Comparison of ENCODE assay signal across 25 cellular contexts in genomic region chr5:88128813-88129212, GRCh38.
DNase-seq lines count a peak whose midpoint lies in the region; ATAC-seq, FAIRE-seq and TF ChIP-seq lines count a peak whose summit lies in the region.
"Had no signal": no experiment of that assay in that cellular context is flagged by ENCODE, and none has a peak within 500 bp of the region (broad histone marks: within the 10 kb centered on the region; RNA-seq: fewer than 3 reads in every experiment).

No MANE protein-coding gene starts in this region.

- H3K27me3 ChIP-seq in HepG2 (ENCODE audit: control insufficient read depth in 1 of 2, insufficient read depth in 2 of 2, low read length in 2 of 2) (no peaks in the 10 kb centered on the region), right lobe of liver (no peaks in the 10 kb centered on the region)
- H3K27me3 ChIP-seq: BE2C, BLaER1 had no signal

- POLR2A ChIA-PET in HepG2 (lab: Yijun Ruan, JAX), result interaction anchor here (1.0 kb wide), 1 partner anchor 12 kb away, joined by 4 read pairs; no protein-coding TSS in a partner anchor

- TF ChIP-seq RAD21 in HepG2 (CRISPR knock-in tag; IDR thresholded peaks at IDR 0.05), result no peak

- H3K36me3 ChIP-seq in HepG2 (replicated peaks in 1 of 2; ENCODE audit: control insufficient read depth in 1 of 2, insufficient read depth in 2 of 2, low read length in 2 of 2) (no peaks in the 10 kb centered on the region), right lobe of liver (no peaks in the 10 kb centered on the region)
- H3K36me3 ChIP-seq: BE2C, BLaER1 had no signal

- 1% methylated on average over 2 of the region's 2 CpGs for WGBS in HepG2 (ENCODE audit: low lambda C conversion rate)
- WGBS in right lobe of liver (ENCODE audit: insufficient coverage, low coverage, low lambda C conversion rate, missing lambda C conversion rate), result 37% methylated on average over 2 of the region's 2 CpGs

- CTCF ChIA-PET in HepG2 (lab: Yijun Ruan, JAX; ENCODE audit: low intra/inter-chr PET ratio, low total read pairs), result no interaction called here

- in situ Hi-C loops in HepG2 (cut with HindIII; ENCODE audit: extremely low pct_ligation_motif_present, low pct_unique_long_range_greater_than_20kb), result no loop called here

- FAIRE-seq in HepG2 (lab: Jason Lieb, UNC), result peak; percentile 34
- FAIRE-seq: GM12878, GM12892, GM18507, GM19239 had no signal

- peaks cover 48% of the 10 kb centered on the region for H3K4me1 ChIP-seq in HepG2 (ENCODE audit: insufficient read depth, low read length)
- H3K4me1 ChIP-seq in right lobe of liver, result peaks cover 0 to 33% (median 16%) of the 10 kb centered on the region in 4 donors
- H3K4me1 ChIP-seq: BE2C, BLaER1 had no signal

- H3K9me3 ChIP-seq in HepG2 (ENCODE audit: low read length), result no peaks in the 10 kb centered on the region
- H3K9me3 ChIP-seq in right lobe of liver, result no peaks in the 10 kb centered on the region
- H3K9me3 ChIP-seq: BE2C, BLaER1 had no signal

- TF ChIP-seq POLR2A in HepG2 (IDR thresholded peaks at IDR 0.05; ENCODE audit: insufficient read depth in 1 of 2, low read depth in 2 of 2, low read length in 2 of 2) (no peak), right lobe of liver (IDR thresholded peaks at IDR 0.05) (no peak)

- peak overlapping the region; percentile 59 for H3K27ac ChIP-seq in 22Rv1
- peak overlapping the region; percentile 56 for H3K27ac ChIP-seq in HepG2 (ENCODE audit: extremely low read length, insufficient read depth, low read length)
- no peak overlapping the region for H3K27ac ChIP-seq in right lobe of liver
- H3K27ac ChIP-seq: BLaER1 had no signal

- H4K20me1 ChIP-seq in HepG2 (ENCODE audit: insufficient read depth, low read length), result no peaks in the 10 kb centered on the region
- H4K20me1 ChIP-seq: BLaER1 had no signal

- intact Hi-C loops in HepG2 (cut with micrococcal nuclease; ENCODE audit: unreplicated experiment) (no loop called here), right lobe of liver (cut with DNase I) (no loop called here)

- TF ChIP-seq EP300 in HepG2 (IDR thresholded peaks at IDR 0.05; ENCODE audit: low read depth in 2 of 2, low read length in 2 of 2), result peak; percentile 44 to 88; a peak in 3 of 4 replicates
- no peak for TF ChIP-seq EP300 in HepG2 (CRISPR knock-in tag; IDR thresholded peaks at IDR 0.05; ENCODE audit: borderline replicate concordance)

- TF ChIP-seq CTCF in 22Rv1 (IDR thresholded peaks at IDR 0.05) (no peak), HepG2 (CRISPR knock-in tag; IDR thresholded peaks at IDR 0.05) (no peak), right lobe of liver (IDR thresholded peaks at IDR 0.05) (no peak)

- no TSS peak for BruUV-seq in HepG2 (replicated peaks; lab: Mats Ljungman, UMichigan)

- H3K4me3 ChIP-seq in HepG2 (replicated peaks in 1 of 3; ENCODE audit: insufficient read depth in 1 of 3, low read depth in 2 of 3, low read length in 3 of 3) (peak overlapping the region in 1 of 3 experiments; percentile 1; a peak in 1 of 6 replicates), right lobe of liver (no peak overlapping the region)
- H3K4me3 ChIP-seq: BLaER1, GM12878 had no signal

- DNase-seq in HepG2 (ENCODE audit: low spot score) (peak; percentile 56), right lobe of liver (no peak), NCI-H510A (lab: John Stamatoyannopoulos, UW) (no peak)
- DNase-seq: 8988T; ACHN; BE2C; C1 segment of cervical spinal cord; CD4-positive, alpha-beta memory T cell; CD4-positive, CD25-positive, alpha-beta regulatory T cell; CD8-positive, alpha-beta memory T cell; COR-L47; DMS 273 treated with DMSO at 0.1 percent for 48 hours; DMS153; DMS53; DMS79; DND-41; EL; GDM1 had no signal

- no peak overlapping the region for H2AFZ ChIP-seq in HepG2 (ENCODE audit: low read length)

- ATAC-seq in HepG2 (peak; percentile 89), right lobe of liver (peak; percentile 77 to 93 (median 84)), GM19035 (IDR thresholded peaks at IDR 0.05; ENCODE audit: unreplicated experiment) (no peak)
- ATAC-seq: GM12878 had no signal

- H3K9ac ChIP-seq in HepG2 (ENCODE audit: insufficient read depth, low read depth, low read length), result no peak overlapping the region
- H3K9ac ChIP-seq: BLaER1 had no signal

- H3K79me2 ChIP-seq in HepG2 (ENCODE audit: insufficient read depth, low read length), result no peaks in the 10 kb centered on the region

- H3K4me2 ChIP-seq in HepG2 (ENCODE audit: low read depth, low read length), result peak overlapping the region; percentile 51
- H3K4me2 ChIP-seq: BLaER1 had no signal

TF ChIP-seq in HepG2, 621 proteins besides CTCF, POLR2A, EP300 and RAD21 (continues in another document):
- TF ChIP-seq USF2 (IDR thresholded peaks at IDR 0.05; ENCODE audit: low read depth, low read length) (no peak), USF2 (CRISPR knock-in tag; IDR thresholded peaks at IDR 0.05; ENCODE audit: borderline replicate concordance) (no peak), ZNF740 (CRISPR knock-in tag; IDR thresholded peaks at IDR 0.05) (no peak), FOXP4 (CRISPR knock-in tag; IDR thresholded peaks at IDR 0.05) (peak; percentile 83), DNMT3B (CRISPR knock-in tag; conservative IDR thresholded peaks at IDR 0.05) (no peak), ZNF614 (CRISPR knock-in tag; IDR thresholded peaks at IDR 0.05; ENCODE audit: borderline replicate concordance) (peak; percentile 94), TMF1 (CRISPR knock-in tag; IDR thresholded peaks at IDR 0.05; ENCODE audit: low read depth) (no peak), MED8 (CRISPR knock-in tag; IDR thresholded peaks at IDR 0.05; ENCODE audit: insufficient replicate concordance) (no peak), KAT2B (IDR thresholded peaks at IDR 0.05; ENCODE audit: borderline replicate concordance, low read depth, low read length) (no peak), SCMH1 (CRISPR knock-in tag; IDR thresholded peaks at IDR 0.05; ENCODE audit: borderline replicate concordance) (no peak), ZNF777 (CRISPR knock-in tag; IDR thresholded peaks at IDR 0.05) (no peak), ZNF557 (CRISPR knock-in tag; IDR thresholded peaks at IDR 0.05) (no peak), NBN (conservative IDR thresholded peaks at IDR 0.05) (no peak), ZNF263 (CRISPR knock-in tag; IDR thresholded peaks at IDR 0.05) (no peak), ZBTB8A (CRISPR knock-in tag; IDR thresholded peaks at IDR 0.05; ENCODE audit: borderline replicate concordance, low read depth) (no peak), ZNF709 (CRISPR knock-in tag; IDR thresholded peaks at IDR 0.05) (no peak), ZNF672 (CRISPR knock-in tag; IDR thresholded peaks at IDR 0.05) (no peak), ZBTB25 (CRISPR knock-in tag; IDR thresholded peaks at IDR 0.05) (peak; percentile 55; the same call in 1 of the 2 replicates), POLR2G (IDR thresholded peaks at IDR 0.05; ENCODE audit: low read depth, low read length) (no peak), ZBTB7A (CRISPR knock-in tag; IDR thresholded peaks at IDR 0.05) (no peak), REL (CRISPR knock-in tag; conservative IDR thresholded peaks at IDR 0.05) (no peak), ATAD3A (CRISPR knock-in tag; IDR thresholded peaks at IDR 0.05) (no peak), SETDB1 (CRISPR knock-in tag; IDR thresholded peaks at IDR 0.05; ENCODE audit: borderline replicate concordance) (no peak), NONO (IDR thresholded peaks at IDR 0.05) (no peak), NONO (CRISPR knock-in tag; conservative IDR thresholded peaks at IDR 0.05) (no peak)

Comparison
In these comparisons a context has a peak if more than half of its experiments do, and no peak if none do; other contexts are left out.
1. H3K27ac ChIP-seq: peak in 22Rv1 (single experiment) and HepG2 (single experiment); none in right lobe of liver (0 of 3).